Comparison of ENCODE assay signal across 11 cellular contexts in the genomic region with DNA sequence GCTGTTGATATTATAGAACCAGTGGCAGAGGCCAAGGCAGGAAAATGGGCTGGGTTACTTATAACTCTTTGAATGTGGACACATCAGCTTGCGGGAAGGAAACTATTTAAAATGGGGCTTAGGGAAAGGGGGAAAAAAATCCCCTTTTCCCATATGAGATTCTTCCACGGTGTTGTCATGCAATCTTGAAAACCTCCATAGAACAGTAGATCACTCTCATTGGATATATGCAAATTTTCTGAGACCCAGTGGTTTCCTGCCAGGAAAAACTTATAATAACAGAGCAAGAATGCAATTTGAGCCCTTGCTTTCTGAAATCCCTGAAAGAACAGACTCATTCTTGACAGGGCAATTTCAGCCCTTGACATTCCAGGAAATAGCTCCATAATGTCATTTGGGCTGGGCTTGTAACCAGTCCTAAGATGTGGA. TPM values are rescaled to one million over a fixed set of nuclear protein-coding genes. Genes with fewer than 3 reads are reported as not detected.
DNase-seq lines count a peak whose midpoint lies in the region; ATAC-seq, FAIRE-seq and TF ChIP-seq lines count a peak whose summit lies in the region.
"Had no signal": no experiment of that assay in that cellular context is flagged by ENCODE, and none has a peak within 500 bp of the region (broad histone marks: within the 10 kb centered on the region; RNA-seq: fewer than 3 reads in every experiment).

No MANE protein-coding gene starts in this region.

- CTCF ChIA-PET in HepG2 (lab: Yijun Ruan, JAX; ENCODE audit: low intra/inter-chr PET ratio, low total read pairs), result no interaction called here

- H3K27ac ChIP-seq in HepG2 (ENCODE audit: extremely low read length, insufficient read depth, low read length), result no peak overlapping the region
- H3K27ac ChIP-seq in upper lobe of right lung, result peak overlapping the region; percentile 66
- H3K27ac ChIP-seq: 22Rv1 had no signal

- WGBS in HepG2 (ENCODE audit: low lambda C conversion rate), result 91% methylated on average over 2 of the region's 2 CpGs

- TF ChIP-seq RAD21 in HepG2 (CRISPR knock-in tag; IDR thresholded peaks at IDR 0.05), result no peak

- no peaks in the 10 kb centered on the region for H3K79me2 ChIP-seq in HepG2 (ENCODE audit: insufficient read depth, low read length)

- no peaks in the 10 kb centered on the region for H4K20me1 ChIP-seq in HepG2 (ENCODE audit: insufficient read depth, low read length)

- peak; percentile 22 for DNase-seq in DMS 273 (lab: John Stamatoyannopoulos, UW; ENCODE audit: unreplicated experiment)
- DNase-seq in DMS 273 treated with DMSO at 0.1 percent for 48 hours (lab: John Stamatoyannopoulos, UW), result no peak
- DNase-seq in cardiac fibroblast (ENCODE audit: low read depth in 2 of 2), result peak; percentile 94 to 98
- peak; percentile 5 for DNase-seq in HepG2 (ENCODE audit: low spot score)
- DNase-seq in upper lobe of right lung, result no peak
- no peak for DNase-seq in CD14-positive monocyte (ENCODE audit: low spot score)
- DNase-seq in stimulated activated naive CD4-positive, alpha-beta T cell (lab: John Stamatoyannopoulos, UW), result no peak
- no peak for DNase-seq in ureter (ENCODE audit: low spot score)

- H3K4me3 ChIP-seq in cardiac fibroblast (replicated peaks in 1 of 2; ENCODE audit: low read depth in 2 of 2, low read length in 2 of 2) (no peak overlapping the region), HepG2 (replicated peaks in 1 of 3; ENCODE audit: insufficient read depth in 1 of 3, low read depth in 2 of 3, low read length in 3 of 3) (no peak overlapping the region), upper lobe of right lung (no peak overlapping the region)

- no peaks in the 10 kb centered on the region for H3K36me3 ChIP-seq in HepG2 (replicated peaks in 1 of 2; ENCODE audit: control insufficient read depth in 1 of 2, insufficient read depth in 2 of 2, low read length in 2 of 2)
- H3K36me3 ChIP-seq in upper lobe of right lung, result no peaks in the 10 kb centered on the region

- in situ Hi-C loops in HepG2 (cut with HindIII; ENCODE audit: extremely low pct_ligation_motif_present, low pct_unique_long_range_greater_than_20kb), result no loop called here

- peaks cover 51% of the 10 kb centered on the region for H3K4me1 ChIP-seq in HepG2 (ENCODE audit: insufficient read depth, low read length)
- H3K4me1 ChIP-seq in upper lobe of right lung, result peaks cover 45% of the 10 kb centered on the region

- TF ChIP-seq CTCF in cardiac fibroblast (IDR thresholded peaks at IDR 0.05; ENCODE audit: low read depth, low read length), result no peak
- no peak for TF ChIP-seq CTCF in HepG2 (CRISPR knock-in tag; IDR thresholded peaks at IDR 0.05)
- no peak for TF ChIP-seq CTCF in upper lobe of right lung (IDR thresholded peaks at IDR 0.05)
- no peak for TF ChIP-seq CTCF in CD14-positive monocyte (IDR thresholded peaks at IDR 0.05)

- no peaks in the 10 kb centered on the region for H3K27me3 ChIP-seq in HepG2 (ENCODE audit: control insufficient read depth in 1 of 2, insufficient read depth in 2 of 2, low read length in 2 of 2)
- no peaks in the 10 kb centered on the region for H3K27me3 ChIP-seq in upper lobe of right lung

- H3K27me3 Mint-ChIP-seq in CD14-positive monocyte (ENCODE audit: low read depth in 3 of 3), result no peaks in the 10 kb centered on the region

- no peak overlapping the region for H3K4me2 ChIP-seq in HepG2 (ENCODE audit: low read depth, low read length)

- H3K4me1 Mint-ChIP-seq in CD14-positive monocyte, result peaks cover 3% of the 10 kb centered on the region

- no peak for FAIRE-seq in HepG2 (lab: Jason Lieb, UNC)
- FAIRE-seq: colon had no signal

- no peak for TF ChIP-seq POLR2A in HepG2 (IDR thresholded peaks at IDR 0.05; ENCODE audit: insufficient read depth in 1 of 2, low read depth in 2 of 2, low read length in 2 of 2)

- H3K4me3 Mint-ChIP-seq in CD14-positive monocyte, result no peak overlapping the region

- H3K36me3 Mint-ChIP-seq in CD14-positive monocyte, result no peaks in the 10 kb centered on the region

- POLR2A ChIA-PET in HepG2 (lab: Yijun Ruan, JAX), result no interaction called here

- TF ChIP-seq EP300 in HepG2 (IDR thresholded peaks at IDR 0.05; ENCODE audit: low read depth in 2 of 2, low read length in 2 of 2) (no peak), HepG2 (CRISPR knock-in tag; IDR thresholded peaks at IDR 0.05; ENCODE audit: borderline replicate concordance) (no peak)

- no peak overlapping the region for H2AFZ ChIP-seq in HepG2 (ENCODE audit: low read length)

- H3K9me3 Mint-ChIP-seq in CD14-positive monocyte, result no peaks in the 10 kb centered on the region

- ATAC-seq in HepG2 (no peak), upper lobe of right lung (peak; percentile 71)
- ATAC-seq: HCT116 had no signal

- H3K9me3 ChIP-seq in HepG2 (ENCODE audit: low read length) (no peaks in the 10 kb centered on the region), upper lobe of right lung (no peaks in the 10 kb centered on the region)

- BruUV-seq in HepG2 (replicated peaks; lab: Mats Ljungman, UMichigan), result no TSS peak

- H3K9ac ChIP-seq in HepG2 (ENCODE audit: insufficient read depth, low read depth, low read length), result no peak overlapping the region

- H3K27ac Mint-ChIP-seq in CD14-positive monocyte, result no peak overlapping the region

- intact Hi-C loops in HepG2 (cut with micrococcal nuclease; ENCODE audit: unreplicated experiment) (no loop called here), upper lobe of right lung (cut with DNase I) (no loop called here), CD14-positive monocyte (cut with micrococcal nuclease) (no loop called here)

TF ChIP-seq in HepG2, 621 proteins besides CTCF, POLR2A, EP300 and RAD21:
- TF ChIP-seq RCOR2 (CRISPR knock-in tag; IDR thresholded peaks at IDR 0.05) (no peak), GATA4 (IDR thresholded peaks at IDR 0.05; ENCODE audit: borderline replicate concordance, low read depth) (no peak), MTF2 (CRISPR knock-in tag; IDR thresholded peaks at IDR 0.05; ENCODE audit: borderline replicate concordance) (no peak), ESRRA (CRISPR knock-in tag; IDR thresholded peaks at IDR 0.05; ENCODE audit: low read depth) (no peak), TEAD3 (CRISPR knock-in tag; optimal IDR thresholded peaks at IDR 0.05; ENCODE audit: borderline replicate concordance) (peak; percentile 35), DNMT1 (CRISPR knock-in tag; IDR thresholded peaks at IDR 0.05) (no peak), ATRX (CRISPR knock-in tag; IDR thresholded peaks at IDR 0.05; ENCODE audit: borderline replicate concordance) (no peak)

RNA-seq across cellular contexts. Expression of a gene that starts 31.1 kb away (rescaled TPM):
- total RNA-seq in HepG2 (2016; rRNA removed; fragmentation: Illumina TruSeq; extraction: Trizol) (not detected in 2 replicates), upper lobe of right lung (not detected), ureter (not detected)
- not detected in 2 replicates for total RNA-seq in HepG2 (2016; cell fraction: cytosol; rRNA removed; fragmentation: Illumina TruSeq; extraction: Trizol; ENCODE audit: low read depth)
- not detected in 2 replicates for total RNA-seq in HepG2 (2016; cell fraction: insoluble cytoplasmic fraction; rRNA removed; fragmentation: Illumina TruSeq; extraction: Trizol)
- total RNA-seq in HepG2 (2016; cell fraction: membrane; rRNA removed; fragmentation: Illumina TruSeq; extraction: Trizol), result not detected in 2 replicates
- not detected in 2 replicates for total RNA-seq in HepG2 (2016; cell fraction: nucleus; rRNA removed; fragmentation: Illumina TruSeq; extraction: Trizol)
- polyA plus RNA-seq in HepG2 (2011; rRNA removed) (not detected in 2 replicates), CD14-positive monocyte (not detected)
- polyA plus RNA-seq in HepG2 (2011; cell fraction: cytosol; rRNA removed), result 0.06 TPM in 1 of 2 replicates, not detected in the other
- 0.33 TPM in 1 of 2 replicates, not detected in the other for polyA plus RNA-seq in HepG2 (2011; cell fraction: nucleus; rRNA removed)
- not detected in 2 replicates for polyA plus RNA-seq in HepG2 (2012)
- not detected in 2 replicates for polyA plus RNA-seq in HepG2 (2016; cell fraction: cytosol; fragmentation: Illumina TruSeq; extraction: Trizol; ENCODE audit: low read depth)
- not detected in 2 replicates for polyA plus RNA-seq in HepG2 (2016; cell fraction: insoluble cytoplasmic fraction; fragmentation: Illumina TruSeq; extraction: Trizol; ENCODE audit: low read depth)
- not detected in 2 replicates for polyA plus RNA-seq in HepG2 (2016; cell fraction: membrane; fragmentation: Illumina TruSeq; extraction: Trizol; ENCODE audit: low read depth)
- not detected in 2 replicates for polyA plus RNA-seq in HepG2 (2016; cell fraction: nucleus; fragmentation: Illumina TruSeq; extraction: Trizol; ENCODE audit: insufficient read depth, low read depth)
- not detected in 2 replicates for polyA minus RNA-seq in HepG2 (2011; rRNA and poly(A)+ RNA removed; ENCODE audit: low replicate concordance)
- polyA minus RNA-seq in HepG2 (2011; cell fraction: cytosol; rRNA and poly(A)+ RNA removed), result not detected in 2 replicates
- 1.2 TPM in 1 of 2 replicates, not detected in the other for polyA minus RNA-seq in HepG2 (2011; cell fraction: nucleus; rRNA and poly(A)+ RNA removed)

Comparison
In these comparisons a context has a peak if more than half of its experiments do, and no peak if none do; other contexts are left out.
1. DNase-seq: peak in DMS 273 (single experiment), cardiac fibroblast (2 of 2) and HepG2 (single experiment); none in DMS 273 treated with DMSO at 0.1 percent for 48 hours (single experiment), upper lobe of right lung (single experiment), CD14-positive monocyte (single experiment), stimulated activated naive CD4-positive, alpha-beta T cell (0 of 6) and ureter (single experiment).